In the genomic region with DNA sequence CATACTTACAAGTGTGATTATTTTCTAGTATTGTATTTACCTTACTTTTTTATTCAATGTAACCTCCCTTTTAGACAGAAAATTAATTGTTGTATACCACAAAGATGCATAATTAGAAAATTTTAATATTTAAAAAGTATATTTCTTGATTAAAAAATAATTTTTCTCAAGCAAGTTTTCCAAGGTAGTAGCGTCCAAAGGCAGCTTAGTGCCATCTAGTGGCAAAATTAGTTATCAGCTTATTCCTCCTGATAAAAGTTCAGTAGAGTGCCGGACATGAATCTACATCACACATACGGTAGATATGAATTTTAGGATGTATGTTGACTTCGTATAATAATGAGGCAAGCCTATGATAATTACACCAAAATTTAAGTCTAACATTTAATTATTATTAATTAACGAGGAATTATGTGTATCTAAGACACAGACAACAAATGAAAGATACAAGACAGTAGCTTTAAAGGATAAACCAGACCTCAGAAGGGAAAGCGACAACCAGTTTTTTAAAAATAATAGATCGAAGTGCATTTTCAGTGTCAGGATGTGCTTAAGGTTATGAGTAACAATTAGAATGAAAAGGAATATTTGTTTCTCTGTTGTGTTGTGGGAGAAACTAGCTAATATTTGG, we compare ENCODE assay signal across 8 cellular contexts.
DNase-seq lines count a peak whose midpoint lies in the region; ATAC-seq and TF ChIP-seq lines count a peak whose summit lies in the region.

No MANE protein-coding gene starts in this region.

- H3K27me3 Mint-ChIP-seq in activated naive CD4-positive, alpha-beta T cell treated with anti-CD3 and anti-CD28 coated beads for 36 hours (ENCODE audit: low read depth), result no peaks in the 10 kb centered on the region

- H2BK120ac ChIP-seq in mesendoderm (ENCODE audit: low read depth, low read length), result no peak overlapping the region

- H3K27ac ChIP-seq in heart right ventricle (peak overlapping the region in 3 of 10 donors; percentile 24 to 45 (median 38)), mesendoderm (ENCODE audit: low read depth, low read length) (no peak overlapping the region)

- no peak overlapping the region for H3K23ac ChIP-seq in mesendoderm (ENCODE audit: low read length)

- H3K4ac ChIP-seq in mesendoderm (ENCODE audit: low read depth, low read length), result no peak overlapping the region

- TF ChIP-seq CTCF in heart right ventricle (IDR thresholded peaks at IDR 0.05), result peak; percentile 42 to 79 (median 73)
- TF ChIP-seq CTCF in cardiac fibroblast (IDR thresholded peaks at IDR 0.05; ENCODE audit: low read depth, low read length), result peak; percentile 68

- H3K27ac Mint-ChIP-seq in activated naive CD4-positive, alpha-beta T cell treated with anti-CD3 and anti-CD28 coated beads for 36 hours, result no peak overlapping the region

- H2AK5ac ChIP-seq in mesendoderm (ENCODE audit: low read length), result no peak overlapping the region

- H4K5ac ChIP-seq in mesendoderm (ENCODE audit: low read length), result no peak overlapping the region

- H3K36me3 ChIP-seq in heart right ventricle, result no peaks in the 10 kb centered on the region
- no peaks in the 10 kb centered on the region for H3K36me3 ChIP-seq in mesendoderm (ENCODE audit: control insufficient read depth, insufficient read depth, low read length)

- CTCF ChIA-PET in activated naive CD4-positive, alpha-beta T cell treated with anti-CD3 and anti-CD28 coated beads for 36 hours (lab: Charles Lee), result interaction anchor here (0.7 to 1.5 kb wide), 6 partner anchors 12 to 705 kb away, joined by 3 to 4 read pairs (median 4); no protein-coding TSS in a partner anchor

- H3K79me1 ChIP-seq in mesendoderm (ENCODE audit: low read length), result no peaks in the 10 kb centered on the region

- peak overlapping the region in 1 of 10 donors; percentile 14 for H3K4me3 ChIP-seq in heart right ventricle
- H3K4me3 ChIP-seq in cardiac fibroblast (replicated peaks in 1 of 2; ENCODE audit: low read depth in 2 of 2, low read length in 2 of 2), result no peak overlapping the region
- no peak overlapping the region for H3K4me3 ChIP-seq in mesendoderm (ENCODE audit: low read length)

- H3K9ac ChIP-seq in mesendoderm (ENCODE audit: low read length), result no peak overlapping the region

- intact Hi-C loops in heart right ventricle (cut with DNase I) (loop anchor here in 8 of 10 donors (1.0 to 10.0 kb wide), 6 partner anchors 275 to 707 kb away; no protein-coding TSS in a partner anchor), left ventricle myocardium superior (cut with micrococcal nuclease) (loop anchor here (5.0 kb wide), 1 partner anchor 275 kb away; no protein-coding TSS in a partner anchor)
- intact Hi-C loops in activated naive CD4-positive, alpha-beta T cell treated with anti-CD3 and anti-CD28 coated beads for 36 hours (cut with micrococcal nuclease), result loop anchor here (1.0 to 5.0 kb wide), 2 partner anchors 275 to 703 kb away; no protein-coding TSS in a partner anchor

- no peaks in the 10 kb centered on the region for H3K9me3 ChIP-seq in heart right ventricle

- peak in 1 of 8 donors; percentile 42 for ATAC-seq in heart right ventricle
- no peak for ATAC-seq in left ventricle myocardium superior
- peak; percentile 82 for ATAC-seq in HG02759 (IDR thresholded peaks at IDR 0.05; ENCODE audit: unreplicated experiment)
- ATAC-seq in GM18873 (IDR thresholded peaks at IDR 0.05; ENCODE audit: low FRiP score, unreplicated experiment), result no peak

- H3K4me1 Mint-ChIP-seq in activated naive CD4-positive, alpha-beta T cell treated with anti-CD3 and anti-CD28 coated beads for 36 hours (ENCODE audit: low read depth), result no peaks in the 10 kb centered on the region

- H3K36me3 Mint-ChIP-seq in activated naive CD4-positive, alpha-beta T cell treated with anti-CD3 and anti-CD28 coated beads for 36 hours (ENCODE audit: low read depth), result no peaks in the 10 kb centered on the region

- H3K27me3 ChIP-seq in heart right ventricle, result peaks cover 0 to 17% (median 0%) of the 10 kb centered on the region in 7 donors
- H3K27me3 ChIP-seq in mesendoderm (ENCODE audit: insufficient read depth, low read length, poor library complexity), result no peaks in the 10 kb centered on the region

- H3K4me1 ChIP-seq in heart right ventricle (no peaks in the 10 kb centered on the region), mesendoderm (ENCODE audit: control insufficient read depth, low read depth, low read length) (no peaks in the 10 kb centered on the region)

- no peaks in the 10 kb centered on the region for H3K79me2 ChIP-seq in mesendoderm (ENCODE audit: control insufficient read depth, insufficient read depth, low read length)

- 16 to 21% methylated on average over 7 of the region's 7 CpGs for WGBS in heart right ventricle, 2 donors
- WGBS in mesendoderm (ENCODE audit: extremely low coverage, insufficient coverage, low lambda C conversion rate), result no CpG with 5 or more reads among the region's 7 CpGs

- no peak overlapping the region for H2BK15ac ChIP-seq in mesendoderm (replicated peaks; ENCODE audit: low read depth)

- no peak overlapping the region for H3K4me3 Mint-ChIP-seq in activated naive CD4-positive, alpha-beta T cell treated with anti-CD3 and anti-CD28 coated beads for 36 hours

- DNase-seq in heart right ventricle (peak in 1 of 2 donors; percentile 6), left ventricle myocardium superior (no peak), NCI-H446 treated with DMSO at 0.1 percent for 48 hours (lab: John Stamatoyannopoulos, UW) (peak; percentile 76), cardiac fibroblast (ENCODE audit: low read depth in 2 of 2) (peak; percentile 66 to 80), mesendoderm (peak; percentile 34)
- DNase-seq in activated naive CD4-positive, alpha-beta T cell treated with anti-CD3 and anti-CD28 coated beads for 36 hours, result no peak

- no peak overlapping the region for H3K18ac ChIP-seq in mesendoderm (ENCODE audit: low read length)

- H2BK5ac ChIP-seq in mesendoderm (ENCODE audit: low read length), result no peak overlapping the region

- peaks cover 5% of the 10 kb centered on the region for H3K9me3 Mint-ChIP-seq in activated naive CD4-positive, alpha-beta T cell treated with anti-CD3 and anti-CD28 coated beads for 36 hours

- no peak overlapping the region for H3K56ac ChIP-seq in mesendoderm (ENCODE audit: low read length)

- H4K8ac ChIP-seq in mesendoderm (ENCODE audit: low read depth, low read length), result no peak overlapping the region

- H3K4me2 ChIP-seq in mesendoderm (ENCODE audit: low read length), result no peak overlapping the region

Comparison
In these comparisons a context has a peak if more than half of its experiments do, and no peak if none do; other contexts are left out.
1. DNase-seq: peak in NCI-H446 treated with DMSO at 0.1 percent for 48 hours (single experiment), cardiac fibroblast (2 of 2) and mesendoderm (single experiment); none in left ventricle myocardium superior (single experiment) and activated naive CD4-positive, alpha-beta T cell treated with anti-CD3 and anti-CD28 coated beads for 36 hours (single experiment).